In genomic region chr12:93742086-93742934, GRCh38 we compare ENCODE assay signal across 8 cellular contexts.
DNase-seq lines count a peak whose midpoint lies in the region; ATAC-seq, FAIRE-seq and TF ChIP-seq lines count a peak whose summit lies in the region.

No MANE protein-coding gene starts in this region.

- peak overlapping the region; percentile 40 to 75 (median 46) for H3K4me3 ChIP-seq in spleen

- peak in 6 of 11 experiments; percentile 12 to 49 (median 26) for TF ChIP-seq CTCF in spleen (IDR thresholded peaks at IDR 0.05 in 8 of 11, conservative IDR thresholded peaks at IDR 0.05 in 3 of 11)

- FAIRE-seq in GM12892 (lab: Jason Lieb, UNC), result peak; percentile 53

- H3K27ac ChIP-seq in spleen, result peak overlapping the region; percentile 66 to 87 (median 84)

- intact Hi-C loops in spleen (cut with DNase I; ENCODE audit: low total_unique reads), result loop anchor here (10.0 kb wide), 1 partner anchor 168 kb away; the partner anchor contains the start of gene SOCS2

- H3K9me3 ChIP-seq in spleen, result no peaks in the 10 kb centered on the region

- no peaks in the 10 kb centered on the region for H3K27me3 ChIP-seq in spleen (replicated peaks in 1 of 7)

- H3K36me3 ChIP-seq in spleen, result no peaks in the 10 kb centered on the region

- DNase-seq in GM12892 (ENCODE audit: insufficient read length) (peak; percentile 60), NCI-H2029 (lab: John Stamatoyannopoulos, UW) (peak; percentile 31), cerebellar cortex (ENCODE audit: low spot score) (peak; percentile 60), islet precursor cell (peak; percentile 87), spleen (peak; percentile 91), NCI-H1436 treated with DMSO at 0.1 percent for 48 hours (lab: John Stamatoyannopoulos, UW) (no peak)
- peak in 3 of 4 experiments; percentile 8 to 56 (median 46) for DNase-seq in activated CD4-positive, CD25-positive, alpha-beta regulatory T cell (lab: John Stamatoyannopoulos, UW)

- H3K4me1 ChIP-seq in spleen, result peaks cover 6 to 63% (median 46%) of the 10 kb centered on the region in 6 donors

- WGBS in spleen, 5 donors, result 1 to 2% (median 1%) methylated on average over 24 to 45 of the region's 45 CpGs

- peak; percentile 68 for ATAC-seq in HG02870 (IDR thresholded peaks at IDR 0.05; ENCODE audit: unreplicated experiment)

- TF ChIP-seq POLR2A in GM12892 (IDR thresholded peaks at IDR 0.05; ENCODE audit: low read depth, low read length) (no peak), spleen (IDR thresholded peaks at IDR 0.05) (no peak)
